Comparison of ENCODE assay signal across 8 cellular contexts in genomic region chr1:18556364-18556763, GRCh38.
DNase-seq lines count a peak whose midpoint lies in the region; ATAC-seq and TF ChIP-seq lines count a peak whose summit lies in the region.

No MANE protein-coding gene starts in this region.

- H3K27ac ChIP-seq in A673 (ENCODE audit: low read depth, low read length, poor library complexity, severe bottlenecking) (no peak overlapping the region), OCI-LY7 (ENCODE audit: low read depth, low read length, poor library complexity, severe bottlenecking) (no peak overlapping the region), colonic mucosa (no peak overlapping the region)

- H3K9me2 ChIP-seq in OCI-LY7 (ENCODE audit: insufficient read depth, low read length), result no peaks in the 10 kb centered on the region

- no peaks in the 10 kb centered on the region for H3K79me2 ChIP-seq in OCI-LY7 (ENCODE audit: insufficient read depth, low read depth, low read length)

- no TSS peak for BruUV-seq in A673 (replicated peaks; lab: Mats Ljungman, UMichigan)
- no TSS peak for BruUV-seq in OCI-LY7 (replicated peaks; lab: Mats Ljungman, UMichigan)

- no peak overlapping the region for H2AFZ ChIP-seq in OCI-LY7 (ENCODE audit: low read length)

- H3K27me3 ChIP-seq in A673 (replicated peaks; ENCODE audit: insufficient read depth, low read depth, low read length, poor library complexity), result no peaks in the 10 kb centered on the region
- peaks cover 24% of the 10 kb centered on the region for H3K27me3 ChIP-seq in colonic mucosa

- H3K9ac ChIP-seq in colonic mucosa (ENCODE audit: low read depth in 2 of 2, low read length in 2 of 2), result no peak overlapping the region

- ATAC-seq in GM18858 (IDR thresholded peaks at IDR 0.05; ENCODE audit: unreplicated experiment), result no peak

- H3K4me1 ChIP-seq in A673 (ENCODE audit: insufficient read depth, low read length, poor library complexity, severe bottlenecking), result peaks cover 14% of the 10 kb centered on the region
- H3K4me1 ChIP-seq in OCI-LY7 (ENCODE audit: insufficient read depth, low read length, poor library complexity, severe bottlenecking), result peaks cover 6% of the 10 kb centered on the region
- no peaks in the 10 kb centered on the region for H3K4me1 ChIP-seq in colonic mucosa

- no peak overlapping the region for H3K4me3 ChIP-seq in A673 (ENCODE audit: low read depth, low read length, poor library complexity, severe bottlenecking)
- no peak overlapping the region for H3K4me3 ChIP-seq in OCI-LY7 (ENCODE audit: low read depth, low read length, poor library complexity, severe bottlenecking)
- no peak overlapping the region for H3K4me3 ChIP-seq in foreskin fibroblast (ENCODE audit: low read depth in 1 of 2, low read length in 2 of 2)
- no peak overlapping the region for H3K4me3 ChIP-seq in colonic mucosa

- H3K9me3 ChIP-seq in A673 (ENCODE audit: low read depth, low read length, poor library complexity, severe bottlenecking), result no peaks in the 10 kb centered on the region
- no peaks in the 10 kb centered on the region for H3K9me3 ChIP-seq in OCI-LY7 (ENCODE audit: low read length)
- H3K9me3 ChIP-seq in colonic mucosa, result no peaks in the 10 kb centered on the region

- DNase-seq in A673 (ENCODE audit: low spot score) (peak; percentile 65), GM10266 (ENCODE audit: extremely low spot score) (no peak), OCI-LY7 (ENCODE audit: low spot score) (peak; percentile 44), foreskin fibroblast (peak in 1 of 2 donors; percentile 15), activated gamma-delta T cell treated with Interleukin-2 at 50 U/mL for 16 hours (no peak), colonic mucosa (no peak)
- DNase-seq in NK-92 treated with Interleukin-12 subunit alpha and Interleukin-12 subunit beta, amount 100 ng/mL, for 24 hours (lab: John Stamatoyannopoulos, UW), result no peak

- POLR2A ChIA-PET in A673 (lab: Charles Lee; ENCODE audit: low non-redundant PET) (no interaction called here), OCI-LY7 (lab: Charles Lee) (no interaction called here)

- TF ChIP-seq CTCF in A673 (conservative IDR thresholded peaks at IDR 0.05; ENCODE audit: low read depth, low read length) (peak; percentile 70), GM10266 (IDR thresholded peaks at IDR 0.05; ENCODE audit: control insufficient read depth, insufficient read depth, low read depth, missing control alignments) (peak; percentile 41), OCI-LY7 (conservative IDR thresholded peaks at IDR 0.05; ENCODE audit: low read length) (peak; percentile 76), foreskin fibroblast (IDR thresholded peaks at IDR 0.05; ENCODE audit: low read depth, low read length) (peak; percentile 35), colonic mucosa (IDR thresholded peaks at IDR 0.05) (no peak)

- no peak overlapping the region for H3K4me2 ChIP-seq in OCI-LY7 (ENCODE audit: low read length)

- no peaks in the 10 kb centered on the region for H4K20me1 ChIP-seq in OCI-LY7 (ENCODE audit: insufficient read depth, low read length)

- H3K36me3 ChIP-seq in A673 (ENCODE audit: insufficient read depth, low read length, poor library complexity, severe bottlenecking) (no peaks in the 10 kb centered on the region), OCI-LY7 (ENCODE audit: insufficient read depth, low read length) (no peaks in the 10 kb centered on the region), colonic mucosa (no peaks in the 10 kb centered on the region)

- intact Hi-C loops in A673 (cut with micrococcal nuclease; ENCODE audit: unreplicated experiment) (no loop called here), OCI-LY7 (cut with micrococcal nuclease; ENCODE audit: unreplicated experiment) (no loop called here), colonic mucosa (cut with DNase I) (no loop called here)

- CTCF ChIA-PET in A673 (lab: Charles Lee) (interaction anchor here (0.5 to 3.1 kb wide), 7 partner anchors 19 to 319 kb away, joined by 3 to 25 read pairs (median 7); no protein-coding TSS in a partner anchor), OCI-LY7 (lab: Charles Lee; ENCODE audit: unreplicated experiment) (no interaction called here)

Comparison
In these comparisons a context has a peak if more than half of its experiments do, and no peak if none do; other contexts are left out.
1. DNase-seq: peak in A673 (single experiment) and OCI-LY7 (single experiment); none in GM10266 (single experiment), activated gamma-delta T cell treated with Interleukin-2 at 50 U/mL for 16 hours (single experiment), NK-92 treated with Interleukin-12 subunit alpha and Interleukin-12 subunit beta, amount 100 ng/mL, for 24 hours (single experiment) and colonic mucosa (single experiment).